In genomic region chr4:63211377-63211776, GRCh38 we compare ENCODE assay signal across 25 cellular contexts.
"Had no signal": no experiment of that assay in that cellular context is flagged by ENCODE, and none has a peak within 500 bp of the region (broad histone marks: within the 10 kb centered on the region; RNA-seq: fewer than 3 reads in every experiment).

No MANE protein-coding gene starts in this region.

- H3K36me3 Mint-ChIP-seq: activated naive CD8-positive, alpha-beta T cell treated with anti-CD3 and anti-CD28 coated beads, Interleukin-2, amount 10 ng/mL, durations not matched to agents 7 days and 5 days; naive thymus-derived CD4-positive, alpha-beta T cell; stimulated activated effector memory CD8-positive, alpha-beta T cell treated with anti-CD3 and anti-CD28 coated beads, Interleukin-12 subunit alpha, Interleukin-12 subunit beta, amount 100 ng/mL, for 72 hours had no signal

- H3K9me3 ChIP-seq: body of pancreas, prostate gland, uterus had no signal

- DNase-seq: activated CD4-positive, alpha-beta T cell treated with anti-CD3 and anti-CD28 coated beads for 36 hours; activated CD4-positive, alpha-beta T cell treated with anti-CD3 and anti-CD28 coated beads, Interleukin-2, amount 50 U/mL, for 48 hours; activated effector memory CD4-positive, alpha-beta T cell treated with Interleukin-2 at 50 U/mL for 16 hours; activated naive CD4-positive, alpha-beta T cell treated with anti-CD3 and anti-CD28 coated beads for 36 hours; activated naive CD8-positive, alpha-beta T cell treated with anti-CD3 and anti-CD28 coated beads, Interleukin-2, amount 10 ng/mL, durations not matched to agents 7 days and 5 days; activated T-cell treated with anti-CD3 and anti-CD28 coated beads, Interleukin-2, amount 50 U/mL, for 48 hours; amniotic stem cell; body of pancreas; heart right ventricle; kidney; lower lobe of right lung; naive thymus-derived CD4-positive, alpha-beta T cell; right cardiac atrium; stimulated activated CD4-positive, alpha-beta T cell treated with anti-CD3 and anti-CD28 coated beads, Interleukin-1b, Interleukin-23, amount 100 ng/mL, for 48 hours; stimulated activated naive CD8-positive, alpha-beta T cell treated with anti-CD3 and anti-CD28 coated beads, Interleukin-15, amount 100 ng/mL, for 72 hours; T-helper 1 cell; tibial artery; uterus had no signal

- H3K4me1 Mint-ChIP-seq: activated CD4-positive, alpha-beta T cell treated with anti-CD3 and anti-CD28 coated beads for 36 hours; activated naive CD8-positive, alpha-beta T cell treated with anti-CD3 and anti-CD28 coated beads, Interleukin-2, amount 10 ng/mL, durations not matched to agents 7 days and 5 days; naive thymus-derived CD4-positive, alpha-beta T cell; stimulated activated effector memory CD8-positive, alpha-beta T cell treated with anti-CD3 and anti-CD28 coated beads, Interleukin-12 subunit alpha, Interleukin-12 subunit beta, amount 100 ng/mL, for 72 hours; stimulated activated naive CD8-positive, alpha-beta T cell treated with anti-CD3 and anti-CD28 coated beads, Interleukin-15, amount 100 ng/mL, for 72 hours; WTC11 had no signal

- H3K4me3 ChIP-seq: body of pancreas, cardiac muscle cell, heart right ventricle, lower lobe of right lung, prostate gland, tibial artery, uterus had no signal

- H3K4me3 Mint-ChIP-seq: activated CD4-positive, alpha-beta T cell treated with anti-CD3 and anti-CD28 coated beads for 36 hours; activated naive CD4-positive, alpha-beta T cell treated with anti-CD3 and anti-CD28 coated beads for 36 hours; activated naive CD8-positive, alpha-beta T cell treated with anti-CD3 and anti-CD28 coated beads, Interleukin-2, amount 10 ng/mL, durations not matched to agents 7 days and 5 days; naive thymus-derived CD4-positive, alpha-beta T cell; stimulated activated effector memory CD8-positive, alpha-beta T cell treated with anti-CD3 and anti-CD28 coated beads, Interleukin-12 subunit alpha, Interleukin-12 subunit beta, amount 100 ng/mL, for 72 hours; stimulated activated naive CD8-positive, alpha-beta T cell treated with anti-CD3 and anti-CD28 coated beads, Interleukin-15, amount 100 ng/mL, for 72 hours; WTC11 had no signal

- FAIRE-seq: kidney, TTC549 had no signal

- H3K27ac Mint-ChIP-seq: activated CD4-positive, alpha-beta T cell treated with anti-CD3 and anti-CD28 coated beads for 36 hours; activated naive CD4-positive, alpha-beta T cell treated with anti-CD3 and anti-CD28 coated beads for 36 hours; activated naive CD8-positive, alpha-beta T cell treated with anti-CD3 and anti-CD28 coated beads, Interleukin-2, amount 10 ng/mL, durations not matched to agents 7 days and 5 days; naive thymus-derived CD4-positive, alpha-beta T cell; stimulated activated effector memory CD8-positive, alpha-beta T cell treated with anti-CD3 and anti-CD28 coated beads, Interleukin-12 subunit alpha, Interleukin-12 subunit beta, amount 100 ng/mL, for 72 hours; stimulated activated naive CD8-positive, alpha-beta T cell treated with anti-CD3 and anti-CD28 coated beads, Interleukin-15, amount 100 ng/mL, for 72 hours; WTC11 had no signal

- H3K27ac ChIP-seq: body of pancreas, cardiac muscle cell, epithelial cell of prostate, heart right ventricle, lower lobe of right lung, prostate gland, tibial artery, uterus had no signal

- ATAC-seq: activated CD4-positive, alpha-beta T cell treated with anti-CD3 and anti-CD28 coated beads for 36 hours; body of pancreas; heart right ventricle; left lobe of liver; lower lobe of right lung; naive thymus-derived CD4-positive, alpha-beta T cell; right cardiac atrium; stimulated activated effector memory CD8-positive, alpha-beta T cell treated with anti-CD3 and anti-CD28 coated beads, Interleukin-12 subunit alpha, Interleukin-12 subunit beta, amount 100 ng/mL, for 72 hours; stimulated activated naive CD8-positive, alpha-beta T cell treated with anti-CD3 and anti-CD28 coated beads, Interleukin-15, amount 100 ng/mL, for 72 hours; WTC11 had no signal

- H3K27me3 Mint-ChIP-seq: activated CD4-positive, alpha-beta T cell treated with anti-CD3 and anti-CD28 coated beads for 36 hours; activated naive CD8-positive, alpha-beta T cell treated with anti-CD3 and anti-CD28 coated beads, Interleukin-2, amount 10 ng/mL, durations not matched to agents 7 days and 5 days; naive thymus-derived CD4-positive, alpha-beta T cell; stimulated activated naive CD8-positive, alpha-beta T cell treated with anti-CD3 and anti-CD28 coated beads, Interleukin-15, amount 100 ng/mL, for 72 hours had no signal

- H3K36me3 ChIP-seq: cardiac muscle cell, heart right ventricle, lower lobe of right lung, prostate gland, tibial artery, uterus had no signal

- H3K27me3 ChIP-seq: body of pancreas, cardiac muscle cell, heart right ventricle, tibial artery, uterus had no signal
